In genomic region chr5:176780951-176781350, GRCh38 we compare ENCODE assay signal across 1 cellular context.
TF ChIP-seq lines count a peak whose summit lies in the region.

No MANE protein-coding gene starts in this region.

TF ChIP-seq in SK-N-SH, 30 proteins besides CTCF, POLR2A, EP300 and RAD21:
- TF ChIP-seq USF1 (IDR thresholded peaks at IDR 0.05; ENCODE audit: borderline replicate concordance, low read depth) (no peak), RCOR1 (IDR thresholded peaks at IDR 0.05; ENCODE audit: low read length) (no peak), SIN3A (IDR thresholded peaks at IDR 0.05; ENCODE audit: borderline replicate concordance, low read depth, low read length) (no peak), TCF12 (IDR thresholded peaks at IDR 0.05) (no peak), TAF1 (IDR thresholded peaks at IDR 0.05; ENCODE audit: borderline replicate concordance, low read depth, low read length) (no peak), NRF1 (IDR thresholded peaks at IDR 0.05; ENCODE audit: low read depth, low read length) (no peak)
